ENCODE assay signal across 14 cellular contexts in the genomic region with DNA sequence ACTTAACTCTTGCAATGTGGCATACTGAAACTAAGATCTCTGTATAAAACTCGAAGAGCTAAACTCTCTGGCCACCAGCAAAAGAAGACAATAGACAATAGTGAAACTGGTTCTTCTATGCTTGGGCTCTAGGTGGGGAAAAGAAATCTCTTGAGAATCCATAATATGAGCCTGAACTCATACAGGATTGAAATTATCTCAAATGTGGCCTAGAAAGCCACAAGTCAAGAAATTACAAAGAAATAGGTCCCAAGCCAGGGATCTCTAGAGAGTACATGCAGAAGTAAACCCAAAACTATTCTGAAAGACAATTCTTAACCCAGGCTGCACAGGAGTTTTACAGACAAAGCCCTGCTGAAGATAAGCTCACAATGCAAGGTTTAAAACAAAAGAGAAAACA.
A peak's percentile ranks its signal among the peaks of the same experiment; 100 is the strongest.
DNase-seq lines count a peak whose midpoint lies in the region; ATAC-seq, FAIRE-seq and TF ChIP-seq lines count a peak whose summit lies in the region.
"Had no signal": no experiment of that assay in that cellular context is flagged by ENCODE, and none has a peak within 500 bp of the region (broad histone marks: within the 10 kb centered on the region; RNA-seq: fewer than 3 reads in every experiment).

No MANE protein-coding gene starts in this region.

- ATAC-seq in GM18499 (IDR thresholded peaks at IDR 0.05; ENCODE audit: insufficient read depth, unreplicated experiment) (peak; percentile 52), GM19463 (IDR thresholded peaks at IDR 0.05; ENCODE audit: unreplicated experiment) (peak; percentile 70), HG02852 (IDR thresholded peaks at IDR 0.05; ENCODE audit: unreplicated experiment) (peak; percentile 67), HG03469 (IDR thresholded peaks at IDR 0.05; ENCODE audit: unreplicated experiment) (peak; percentile 60)
- ATAC-seq: GM23338 had no signal

- no peaks in the 10 kb centered on the region for H3K4me1 ChIP-seq in kidney (ENCODE audit: control insufficient read depth in 1 of 2, insufficient read depth in 1 of 2, low read depth in 1 of 2, low read length in 2 of 2)
- H3K4me1 ChIP-seq: SJSA1 had no signal

- TF ChIP-seq CTCF in kidney (IDR thresholded peaks at IDR 0.05; ENCODE audit: borderline replicate concordance, extremely low read depth, insufficient read depth): no peak

- H3K4me3 Mint-ChIP-seq in activated naive CD8-positive, alpha-beta T cell treated with anti-CD3 and anti-CD28 coated beads for 36 hours: no peak overlapping the region
- H3K4me3 Mint-ChIP-seq: GM23338 had no signal

- no peak overlapping the region for H3K27ac ChIP-seq in kidney (ENCODE audit: low read depth in 2 of 2, low read length in 2 of 2)
- H3K27ac ChIP-seq: SJSA1 had no signal

- H3K36me3 Mint-ChIP-seq in activated naive CD8-positive, alpha-beta T cell treated with anti-CD3 and anti-CD28 coated beads for 36 hours: no peaks in the 10 kb centered on the region

- peaks cover 4% of the 10 kb centered on the region for H3K4me1 Mint-ChIP-seq in activated naive CD8-positive, alpha-beta T cell treated with anti-CD3 and anti-CD28 coated beads for 36 hours
- H3K4me1 Mint-ChIP-seq: GM23338 had no signal

- H3K27me3 Mint-ChIP-seq in activated naive CD8-positive, alpha-beta T cell treated with anti-CD3 and anti-CD28 coated beads for 36 hours: no peaks in the 10 kb centered on the region

- DNase-seq in HT-29 (ENCODE audit: low spot score) (no peak), NOMO-1 (lab: John Stamatoyannopoulos, UW; ENCODE audit: unreplicated experiment in 2 of 2) (no peak), kidney (no peak)
- no peak for DNase-seq in activated naive CD8-positive, alpha-beta T cell treated with anti-CD3 and anti-CD28 coated beads for 36 hours
- DNase-seq: activated effector memory CD4-positive, alpha-beta T cell treated with anti-CD3 and anti-CD28 coated beads, Interleukin-2, amount 50 U/mL, for 16 hours; central memory CD4-positive, alpha-beta T cell; NCI-H526 had no signal

- H3K9me3 ChIP-seq in kidney (ENCODE audit: control insufficient read depth in 1 of 2, low read length in 2 of 2): peaks cover 0 to 2% of the 10 kb centered on the region in 2 donors
- H3K9me3 ChIP-seq: SJSA1 had no signal

- H3K4me3 ChIP-seq in kidney (ENCODE audit: low read length in 2 of 2): no peak overlapping the region
- H3K4me3 ChIP-seq: GM23338, SJSA1 had no signal

- H3K9ac ChIP-seq in kidney (ENCODE audit: low read length in 2 of 2): no peak overlapping the region

- intact Hi-C loops in kidney (cut with DNase I): no loop called here

- no peak overlapping the region for H3K27ac Mint-ChIP-seq in activated naive CD8-positive, alpha-beta T cell treated with anti-CD3 and anti-CD28 coated beads for 36 hours
- H3K27ac Mint-ChIP-seq: GM23338 had no signal

- no peak for FAIRE-seq in kidney (lab: Jason Lieb, UNC)
- FAIRE-seq: islet of Langerhans had no signal

- peaks cover 4% of the 10 kb centered on the region for H3K9me3 Mint-ChIP-seq in activated naive CD8-positive, alpha-beta T cell treated with anti-CD3 and anti-CD28 coated beads for 36 hours
- H3K9me3 Mint-ChIP-seq: GM23338 had no signal

- H3K36me3 ChIP-seq in kidney (ENCODE audit: control insufficient read depth in 1 of 2, insufficient read depth in 2 of 2, low read length in 2 of 2): no peaks in the 10 kb centered on the region
- H3K36me3 ChIP-seq: SJSA1 had no signal
